Comparison of ENCODE assay signal across 7 cellular contexts in genomic region chr17:38750312-38751121, GRCh38. TPM values are rescaled to one million over a fixed set of nuclear protein-coding genes. Genes with fewer than 3 reads are reported as not detected.
DNase-seq lines count a peak whose midpoint lies in the region; ATAC-seq, FAIRE-seq and TF ChIP-seq lines count a peak whose summit lies in the region.

No MANE protein-coding gene starts in this region.

- intact Hi-C loops in kidney (cut with DNase I) = no loop called here
- intact Hi-C loops in thyroid gland (cut with DNase I) = no loop called here

- H3K9me3 ChIP-seq in kidney (ENCODE audit: control insufficient read depth in 1 of 2, low read length in 2 of 2) (no peaks in the 10 kb centered on the region), thyroid gland (no peaks in the 10 kb centered on the region)

- H3K27ac Mint-ChIP-seq in activated naive CD8-positive, alpha-beta T cell = peak overlapping the region; percentile 100

- H3K27ac ChIP-seq in kidney (ENCODE audit: low read depth in 2 of 2, low read length in 2 of 2) (peak overlapping the region; percentile 88 to 96), thyroid gland (peak overlapping the region; percentile 73 to 93 (median 80))

- no peak for ATAC-seq in GM21825 (IDR thresholded peaks at IDR 0.05; ENCODE audit: unreplicated experiment)

- H3K27me3 ChIP-seq in thyroid gland = no peaks in the 10 kb centered on the region

- TF ChIP-seq POLR2A in thyroid gland (IDR thresholded peaks at IDR 0.05) = no peak

- peaks cover 7% of the 10 kb centered on the region for H3K27me3 Mint-ChIP-seq in activated naive CD8-positive, alpha-beta T cell

- H3K9me3 Mint-ChIP-seq in activated naive CD8-positive, alpha-beta T cell (ENCODE audit: low read depth) = no peaks in the 10 kb centered on the region

- DNase-seq in ELR (ENCODE audit: low read depth) = peak; percentile 47
- DNase-seq in NCI-H1105 treated with DMSO at 0.1 percent for 48 hours (lab: John Stamatoyannopoulos, UW) = peak; percentile 57
- DNase-seq in kidney = no peak
- peak; percentile 43 to 52 for DNase-seq in thyroid gland
- DNase-seq in NCI-H1048 (lab: John Stamatoyannopoulos, UW) = no peak

- peaks cover 7% of the 10 kb centered on the region for H3K36me3 Mint-ChIP-seq in activated naive CD8-positive, alpha-beta T cell

- TF ChIP-seq CTCF in kidney (IDR thresholded peaks at IDR 0.05; ENCODE audit: borderline replicate concordance, extremely low read depth, insufficient read depth) (no peak), thyroid gland (IDR thresholded peaks at IDR 0.05) (no peak)

- H3K4me3 ChIP-seq in kidney (ENCODE audit: low read length in 2 of 2) (peak overlapping the region; percentile 57 to 100), thyroid gland (replicated peaks in 1 of 3) (peak overlapping the region in 1 of 3 donors; percentile 97)

- peaks cover 52% of the 10 kb centered on the region for H3K4me1 Mint-ChIP-seq in activated naive CD8-positive, alpha-beta T cell (ENCODE audit: low read depth)

- peak overlapping the region in 1 of 2 donors; percentile 82 for H3K9ac ChIP-seq in kidney (ENCODE audit: low read length in 2 of 2)

- no peak for FAIRE-seq in kidney (lab: Jason Lieb, UNC)

- H3K4me1 ChIP-seq in kidney (ENCODE audit: control insufficient read depth in 1 of 2, insufficient read depth in 1 of 2, low read depth in 1 of 2, low read length in 2 of 2) (peaks cover 17 to 45% of the 10 kb centered on the region in 2 donors), thyroid gland (peaks cover 48 to 49% of the 10 kb centered on the region in 2 donors)

- 20% methylated on average over 22 to 28 of the region's 28 CpGs for WGBS in thyroid gland, 2 donors

- H3K4me3 Mint-ChIP-seq in activated naive CD8-positive, alpha-beta T cell = peak overlapping the region; percentile 99

- H3K36me3 ChIP-seq in kidney (ENCODE audit: control insufficient read depth in 1 of 2, insufficient read depth in 2 of 2, low read length in 2 of 2) (peaks cover 0 to 4% of the 10 kb centered on the region in 2 donors), thyroid gland (peaks cover 0 to 3% of the 10 kb centered on the region in 2 donors)

RNA-seq across cellular contexts. Expression of gene PSMB3, which starts 2.0 kb away (rescaled TPM):
- 156 TPM for total RNA-seq in kidney
- 347 TPM for polyA plus RNA-seq in kidney (ENCODE audit: insufficient read depth, low read depth, low replicate concordance)
- 100 to 1,000 TPM; 135 to 256 (median 222) TPM for total RNA-seq in thyroid gland

RNA-seq across cellular contexts. Expression of gene PCGF2, which starts 2.4 kb away (rescaled TPM):
- total RNA-seq in kidney = 62.2 TPM
- 111 TPM for polyA plus RNA-seq in kidney (ENCODE audit: insufficient read depth, low read depth, low replicate concordance)
- total RNA-seq in thyroid gland = 10 to 100 TPM in 2 of 4 donors, 1 to 10 TPM in 2; 8.5 to 13.5 (median 10.9) TPM

RNA-seq across cellular contexts. Expression of gene CISD3, which starts 20.4 kb away (rescaled TPM):
- 37.7 TPM for total RNA-seq in kidney
- polyA plus RNA-seq in kidney (ENCODE audit: insufficient read depth, low read depth, low replicate concordance) = 152 TPM
- 10 to 100 TPM; 12.4 to 29.0 (median 18.2) TPM for total RNA-seq in thyroid gland

RNA-seq across cellular contexts. Expression of gene MLLT6, which starts 45.4 kb away (rescaled TPM):
- 199 TPM for total RNA-seq in kidney
- polyA plus RNA-seq in kidney (ENCODE audit: insufficient read depth, low read depth, low replicate concordance) = 34.3 TPM
- 100 to 1,000 TPM; 111 to 192 (median 115) TPM for total RNA-seq in thyroid gland

RNA-seq across cellular contexts. Expression of gene PIP4K2B, which starts 48.8 kb away (rescaled TPM):
- total RNA-seq in kidney (41.2 TPM), thyroid gland (10 to 100 TPM; 40.8 to 48.6 (median 43.8) TPM)
- polyA plus RNA-seq in kidney (ENCODE audit: insufficient read depth, low read depth, low replicate concordance) = 15.3 TPM

Comparison
In these comparisons a context has a peak if more than half of its experiments do, and no peak if none do; other contexts are left out.
1. DNase-seq: peak in ELR (single experiment), NCI-H1105 treated with DMSO at 0.1 percent for 48 hours (single experiment) and thyroid gland (2 of 2); none in kidney (single experiment) and NCI-H1048 (single experiment).